In the genomic region with DNA sequence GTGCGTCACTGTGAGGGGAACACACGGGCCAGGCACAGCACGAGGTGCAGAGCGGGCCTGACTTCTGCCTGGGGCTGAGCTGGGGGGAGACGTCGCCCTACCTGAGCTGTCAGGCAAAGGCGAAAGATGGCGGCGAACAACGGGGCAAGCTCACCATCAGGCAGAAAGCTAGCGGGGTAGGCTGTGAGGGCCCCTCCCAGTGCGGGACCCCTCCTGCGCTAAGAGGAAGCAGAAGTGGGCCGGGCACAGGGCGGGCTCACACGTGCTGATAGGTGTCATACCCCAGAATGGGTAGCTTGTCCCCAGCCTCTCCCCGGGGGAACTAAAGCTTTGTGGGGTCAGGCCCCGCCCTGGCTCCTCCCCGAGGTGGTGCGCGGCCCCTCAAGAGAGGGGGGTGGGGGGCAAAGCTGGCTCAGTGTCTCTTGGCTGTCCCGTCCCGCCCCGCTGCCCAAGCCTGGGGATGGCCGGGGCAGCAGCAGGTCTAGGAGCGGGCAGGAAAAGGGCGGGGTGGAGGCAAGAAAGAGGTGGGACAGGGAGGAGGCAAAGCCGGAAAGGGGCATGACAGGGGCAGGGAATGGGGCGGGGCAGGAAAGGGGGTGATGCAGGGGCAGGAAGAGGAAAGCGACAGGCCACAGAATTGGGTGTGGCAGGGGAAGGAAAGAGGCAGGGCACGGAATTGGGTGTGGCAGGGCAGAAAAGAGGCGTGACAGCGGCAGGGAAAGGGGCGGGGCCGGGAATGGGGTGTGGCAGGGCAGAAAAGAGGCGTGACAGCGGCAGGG, we compare ENCODE assay signal across 6 cellular contexts. TPM values are rescaled to one million over a fixed set of nuclear protein-coding genes. Genes with fewer than 3 reads are reported as not detected.
DNase-seq lines count a peak whose midpoint lies in the region; FAIRE-seq and TF ChIP-seq lines count a peak whose summit lies in the region.

No MANE protein-coding gene starts in this region.

- H2BK15ac ChIP-seq in H1 (ENCODE audit: low read length): peak overlapping the region; percentile 46; the same call in 1 of the 2 replicates

- peaks cover 0 to 28% (median 13%) of the 10 kb centered on the region in 4 experiments; a peak in 6 of 7 replicates for H3K4me1 ChIP-seq in H1 (replicated peaks in 1 of 4; ENCODE audit: control insufficient read depth in 3 of 4, insufficient read depth in 4 of 4, low read length in 3 of 4)
- no peaks in the 10 kb centered on the region for H3K4me1 ChIP-seq in prostate gland (replicated peaks)

- POLR2A ChIA-PET in H1 (lab: Charles Lee; ENCODE audit: partially characterized antibody): interaction anchor here (0.6 to 7.8 kb wide), 13 partner anchors 11 to 390 kb away, joined by 3 to 68 read pairs (median 3); partner anchors contain the start of genes PRPF6, SAMD10 and UCKL1

- CTCF ChIA-PET in H1 (lab: Charles Lee; ENCODE audit: partially characterized antibody): interaction anchor here (0.5 to 5.4 kb wide), 8 partner anchors 8 to 522 kb away, joined by 3 to 28 read pairs (median 6); partner anchors contain the start of gene PRPF6

- peak overlapping the region; percentile 68 for H4K91ac ChIP-seq in H1 (replicated peaks; ENCODE audit: insufficient read length, low read length)

- TF ChIP-seq CTCF in H1 (IDR thresholded peaks at IDR 0.05; ENCODE audit: control extremely low read depth in 1 of 3, insufficient read depth in 1 of 3, low read depth in 1 of 3, low read length in 3 of 3) (no peak), prostate gland (IDR thresholded peaks at IDR 0.05) (no peak)

- H3K23ac ChIP-seq in H1 (ENCODE audit: insufficient read length): no peak overlapping the region

- no peaks in the 10 kb centered on the region for H3K9me3 ChIP-seq in H1 (ENCODE audit: insufficient read depth in 2 of 2, low read depth in 1 of 2, low read length in 1 of 2)
- no peaks in the 10 kb centered on the region for H3K9me3 ChIP-seq in prostate gland

- H2BK120ac ChIP-seq in H1 (replicated peaks; ENCODE audit: low read depth, low read length): no peak overlapping the region

- no peak overlapping the region for H2AK5ac ChIP-seq in H1 (ENCODE audit: low read depth, low read length)

- TF ChIP-seq RAD21 in H1 (IDR thresholded peaks at IDR 0.05 in 1 of 2, conservative IDR thresholded peaks at IDR 0.05 in 1 of 2; ENCODE audit: low read depth in 2 of 2, low read length in 2 of 2): no peak

- H3K27me3 ChIP-seq in H1 (replicated peaks in 1 of 4; ENCODE audit: control insufficient read depth in 3 of 4, extremely low read depth in 1 of 4, insufficient read depth in 3 of 4, low read length in 3 of 4) (no peaks in the 10 kb centered on the region), prostate gland (replicated peaks; ENCODE audit: insufficient read depth) (no peaks in the 10 kb centered on the region)

- no peak overlapping the region for H3K56ac ChIP-seq in H1 (replicated peaks; ENCODE audit: insufficient read length, low read depth, low read length)

- TF ChIP-seq POLR2A in H1 (IDR thresholded peaks at IDR 0.05; ENCODE audit: control extremely low read depth in 1 of 2, low read depth in 2 of 2, low read length in 2 of 2) (no peak), prostate gland (IDR thresholded peaks at IDR 0.05) (no peak)

- H2BK5ac ChIP-seq in H1 (ENCODE audit: low read depth, low read length): peak overlapping the region; percentile 83; the same call in 1 of the 2 replicates

- H3K4me2 ChIP-seq in H1 (ENCODE audit: insufficient read depth in 1 of 2, low read depth in 2 of 2, low read length in 2 of 2): peak overlapping the region; percentile 73 to 98

- H4K5ac ChIP-seq in H1 (ENCODE audit: insufficient read length, low read depth, low read length): peak overlapping the region; percentile 45

- peaks cover 12% of the 10 kb centered on the region for H3K23me2 ChIP-seq in H1 (ENCODE audit: low read depth, low read length)

- peaks cover 0 to 8% of the 10 kb centered on the region in 2 experiments; a peak in 1 of 4 replicates for H3K79me2 ChIP-seq in H1 (ENCODE audit: control insufficient read depth in 1 of 2, insufficient read depth in 2 of 2, low read length in 2 of 2)

- H3K9ac ChIP-seq in H1 (replicated peaks in 1 of 4; ENCODE audit: extremely low read depth in 1 of 4, low read depth in 3 of 4, low read length in 3 of 4): peak overlapping the region in 3 of 4 experiments; percentile 5 to 51 (median 45); a peak in 5 of 7 replicates

- H3K4me3 ChIP-seq in H1 (ENCODE audit: extremely low read depth in 1 of 4, insufficient read depth in 2 of 4, low read depth in 3 of 4, low read length in 4 of 4) (peak overlapping the region; percentile 38 to 55 (median 44)), prostate gland (no peak overlapping the region)

- H4K8ac ChIP-seq in H1 (ENCODE audit: extremely low read depth, insufficient read depth, low read length): peak overlapping the region; percentile 22

- H3K4ac ChIP-seq in H1 (replicated peaks; ENCODE audit: insufficient read length, low read depth, low read length): no peak overlapping the region

- FAIRE-seq in H1 (lab: Jason Lieb, UNC): no peak

- DNase-seq in CMK (ENCODE audit: low read depth) (peak; percentile 97), T-helper 1 cell (peak; percentile 48 to 92 (median 74)), H1 (ENCODE audit: low read depth in 1 of 2, low spot score in 2 of 2) (peak; percentile 86 to 96), NCI-H187 treated with DMSO at 0.1 percent for 48 hours (lab: John Stamatoyannopoulos, UW) (no peak), prostate gland (ENCODE audit: low spot score) (no peak)
- DNase-seq in stimulated activated CD8-positive, alpha-beta memory T cell treated with anti-CD3 and anti-CD28 coated beads, Interleukin-15, amount 100 ng/mL, for 48 hours (ENCODE audit: low read depth in 2 of 2): peak; percentile 62 to 76

- peak overlapping the region; percentile 71; the same call in 1 of the 2 replicates for H3K27ac ChIP-seq in H1 (ENCODE audit: low read depth, low read length)
- H3K27ac ChIP-seq in prostate gland: peak overlapping the region in 1 of 2 donors; percentile 36

- intact Hi-C loops in prostate gland (cut with DNase I): no loop called here

- peaks cover 3 to 21% (median 14%) of the 10 kb centered on the region in 4 experiments; a peak in 5 of 8 replicates for H3K36me3 ChIP-seq in H1 (ENCODE audit: control insufficient read depth in 2 of 4, insufficient read depth in 4 of 4, low read length in 3 of 4)
- no peaks in the 10 kb centered on the region for H3K36me3 ChIP-seq in prostate gland

- no peak overlapping the region for H3K14ac ChIP-seq in H1 (ENCODE audit: insufficient read length)

- no peak overlapping the region for H2AFZ ChIP-seq in H1 (ENCODE audit: low read length)

- H3K79me1 ChIP-seq in H1 (ENCODE audit: low read depth, low read length): no peaks in the 10 kb centered on the region

- peak overlapping the region; percentile 39; the same call in 1 of the 2 replicates for H2BK12ac ChIP-seq in H1 (ENCODE audit: low read depth, low read length)

- TF ChIP-seq EP300 in H1 (IDR thresholded peaks at IDR 0.05; ENCODE audit: borderline replicate concordance in 1 of 2, low read depth in 2 of 2, low read length in 2 of 2): no peak

- H4K20me1 ChIP-seq in H1 (replicated peaks in 1 of 2; ENCODE audit: control insufficient read depth in 1 of 2, insufficient read depth in 2 of 2, low read length in 2 of 2): peaks cover 5 to 25% of the 10 kb centered on the region in 2 experiments

- no peak overlapping the region for H2BK20ac ChIP-seq in H1 (ENCODE audit: low read length)

- peak overlapping the region; percentile 93 for H3K18ac ChIP-seq in H1 (ENCODE audit: extremely low read depth, low read length)

- whole genome bisulfite sequencing in H1 (ENCODE audit: extremely low coverage in 1 of 2, insufficient coverage in 1 of 2, insufficient read length in 1 of 2, insufficient replicate concordance in 2 of 2, low coverage in 1 of 2, low lambda C conversion rate in 2 of 2, missing lambda C conversion rate in 1 of 2), 2 experiments: 30% methylated on average over 29 of the region's 37 CpGs; no CpG with 5 or more reads in 1 of the 2 experiments
- WGBS in prostate gland: 70% methylated on average over 35 of the region's 37 CpGs

RNA-seq across cellular contexts. Expression of gene UCKL1, which starts 14.7 kb away (rescaled TPM):
- 36.5 and 37.4 TPM in 2 replicates for total RNA-seq in H1 (2021; fragmentation: NEBNext Ultra II Directional; extraction: Animal tissue kit (Norgen Biotek cat#: 25700))
- 91.2 and 106 TPM in 2 replicates for polyA plus RNA-seq in H1 (2011; rRNA removed)
- polyA plus RNA-seq in H1 (2011; cell fraction: cytosol; rRNA removed): 73.4 TPM
- 243 TPM for polyA plus RNA-seq in H1 (2011; cell fraction: nucleus; rRNA removed)
- 35.1 to 52.8 TPM (median 52.1 TPM) in 4 replicates for polyA plus RNA-seq in H1 (2012, experiment 1 of 2)
- polyA plus RNA-seq in H1 (2012, experiment 2 of 2): 34.5 TPM
- 26.4 TPM for polyA plus RNA-seq in H1 (2013, experiment 1 of 2)
- 24.2 TPM for polyA plus RNA-seq in H1 (2013, experiment 2 of 2)
- 26.5 and 36.3 TPM in 2 replicates for polyA minus RNA-seq in H1 (2011; rRNA and poly(A)+ RNA removed)
- 28.2 TPM for polyA minus RNA-seq in H1 (2011; cell fraction: cytosol; rRNA and poly(A)+ RNA removed)
- 52.8 TPM for polyA minus RNA-seq in H1 (2011; cell fraction: nucleus; rRNA and poly(A)+ RNA removed)
- total RNA-seq in prostate gland: 10 to 100 TPM; 46.6 to 66.2 TPM

RNA-seq across cellular contexts. Expression of gene ZNF512B, which starts 28.3 kb away (rescaled TPM):
- 26.6 and 27.0 TPM in 2 replicates for total RNA-seq in H1 (2021; fragmentation: NEBNext Ultra II Directional; extraction: Animal tissue kit (Norgen Biotek cat#: 25700))
- polyA plus RNA-seq in H1 (2011; rRNA removed): 7.3 and 10.6 TPM in 2 replicates
- 9.7 TPM for polyA plus RNA-seq in H1 (2011; cell fraction: cytosol; rRNA removed)
- polyA plus RNA-seq in H1 (2011; cell fraction: nucleus; rRNA removed): 51.0 TPM
- polyA plus RNA-seq in H1 (2012, experiment 1 of 2): 16.0 to 22.5 TPM (median 19.3 TPM) in 4 replicates
- 12.0 TPM for polyA plus RNA-seq in H1 (2012, experiment 2 of 2)
- 9.5 TPM for polyA plus RNA-seq in H1 (2013, experiment 1 of 2)
- 9.1 TPM for polyA plus RNA-seq in H1 (2013, experiment 2 of 2)
- polyA minus RNA-seq in H1 (2011; rRNA and poly(A)+ RNA removed): 4.1 and 5.5 TPM in 2 replicates
- polyA minus RNA-seq in H1 (2011; cell fraction: cytosol; rRNA and poly(A)+ RNA removed): 8.4 TPM
- polyA minus RNA-seq in H1 (2011; cell fraction: nucleus; rRNA and poly(A)+ RNA removed): 9.1 TPM
- total RNA-seq in prostate gland: 10 to 100 TPM; 12.2 to 24.6 TPM

RNA-seq across cellular contexts. Expression of gene SAMD10, which starts 38.0 kb away (rescaled TPM):
- 3.0 and 3.8 TPM in 2 replicates for total RNA-seq in H1 (2021; fragmentation: NEBNext Ultra II Directional; extraction: Animal tissue kit (Norgen Biotek cat#: 25700))
- 5.2 and 6.4 TPM in 2 replicates for polyA plus RNA-seq in H1 (2011; rRNA removed)
- 5.1 TPM for polyA plus RNA-seq in H1 (2011; cell fraction: cytosol; rRNA removed)
- 32.2 TPM for polyA plus RNA-seq in H1 (2011; cell fraction: nucleus; rRNA removed)
- 4.0 to 6.6 TPM (median 6.2 TPM) in 4 replicates for polyA plus RNA-seq in H1 (2012, experiment 1 of 2)
- polyA plus RNA-seq in H1 (2012, experiment 2 of 2): 4.8 TPM
- 4.6 TPM for polyA plus RNA-seq in H1 (2013, experiment 1 of 2)
- 3.6 TPM for polyA plus RNA-seq in H1 (2013, experiment 2 of 2)
- polyA minus RNA-seq in H1 (2011; rRNA and poly(A)+ RNA removed): 0.73 and 1.1 TPM in 2 replicates
- polyA minus RNA-seq in H1 (2011; cell fraction: cytosol; rRNA and poly(A)+ RNA removed): 1.6 TPM
- polyA minus RNA-seq in H1 (2011; cell fraction: nucleus; rRNA and poly(A)+ RNA removed): 1.4 TPM
- total RNA-seq in prostate gland: 10 to 100 TPM in 1 of 2 donors, 1 to 10 TPM in 1; 6.0 to 14.7 TPM

RNA-seq across cellular contexts. Expression of gene PRPF6, which starts 39.5 kb away (rescaled TPM):
- total RNA-seq in H1 (2021; fragmentation: NEBNext Ultra II Directional; extraction: Animal tissue kit (Norgen Biotek cat#: 25700)): 76.9 and 80.7 TPM in 2 replicates
- 27.9 and 42.8 TPM in 2 replicates for polyA plus RNA-seq in H1 (2011; rRNA removed)
- 58.0 TPM for polyA plus RNA-seq in H1 (2011; cell fraction: cytosol; rRNA removed)
- polyA plus RNA-seq in H1 (2011; cell fraction: nucleus; rRNA removed): 66.9 TPM
- polyA plus RNA-seq in H1 (2012, experiment 1 of 2): 70.7 to 88.3 TPM (median 83.6 TPM) in 4 replicates
- 54.3 TPM for polyA plus RNA-seq in H1 (2012, experiment 2 of 2)
- polyA plus RNA-seq in H1 (2013, experiment 1 of 2): 41.9 TPM
- 38.8 TPM for polyA plus RNA-seq in H1 (2013, experiment 2 of 2)
- polyA minus RNA-seq in H1 (2011; rRNA and poly(A)+ RNA removed): 44.2 and 52.8 TPM in 2 replicates
- 36.3 TPM for polyA minus RNA-seq in H1 (2011; cell fraction: cytosol; rRNA and poly(A)+ RNA removed)
- 23.1 TPM for polyA minus RNA-seq in H1 (2011; cell fraction: nucleus; rRNA and poly(A)+ RNA removed)
- 10 to 100 TPM; 60.9 to 99.6 TPM for total RNA-seq in prostate gland

RNA-seq across cellular contexts. Expression of gene DNAJC5, which starts 46.5 kb away (rescaled TPM):
- 31.2 and 32.8 TPM in 2 replicates for total RNA-seq in H1 (2021; fragmentation: NEBNext Ultra II Directional; extraction: Animal tissue kit (Norgen Biotek cat#: 25700))
- 19.2 and 25.0 TPM in 2 replicates for polyA plus RNA-seq in H1 (2011; rRNA removed)
- polyA plus RNA-seq in H1 (2011; cell fraction: cytosol; rRNA removed): 22.5 TPM
- polyA plus RNA-seq in H1 (2011; cell fraction: nucleus; rRNA removed): 27.7 TPM
- polyA plus RNA-seq in H1 (2012, experiment 1 of 2): 21.6 to 26.2 TPM (median 23.4 TPM) in 4 replicates
- polyA plus RNA-seq in H1 (2012, experiment 2 of 2): 21.6 TPM
- 15.5 TPM for polyA plus RNA-seq in H1 (2013, experiment 1 of 2)
- polyA plus RNA-seq in H1 (2013, experiment 2 of 2): 16.2 TPM
- polyA minus RNA-seq in H1 (2011; rRNA and poly(A)+ RNA removed): 25.3 and 25.7 TPM in 2 replicates
- polyA minus RNA-seq in H1 (2011; cell fraction: cytosol; rRNA and poly(A)+ RNA removed): 19.9 TPM
- polyA minus RNA-seq in H1 (2011; cell fraction: nucleus; rRNA and poly(A)+ RNA removed): 13.3 TPM
- total RNA-seq in prostate gland: 10 to 100 TPM; 44.4 to 66.6 TPM

Comparison
In these comparisons a context has a peak if more than half of its experiments do, and no peak if none do; other contexts are left out.
1. DNase-seq: peak in CMK (single experiment), T-helper 1 cell (5 of 5), H1 (2 of 2) and stimulated activated CD8-positive, alpha-beta memory T cell treated with anti-CD3 and anti-CD28 coated beads, Interleukin-15, amount 100 ng/mL, for 48 hours (2 of 2); none in NCI-H187 treated with DMSO at 0.1 percent for 48 hours (single experiment) and prostate gland (single experiment).
2. H3K4me3 ChIP-seq: peak in H1 (4 of 4); none in prostate gland (0 of 2).